In genomic region chr16:19432429-19432828, GRCh38 we compare ENCODE assay signal across 1 cellular context.
TF ChIP-seq lines count a peak whose summit lies in the region.

No MANE protein-coding gene starts in this region.

TF ChIP-seq in liver, 16 proteins besides CTCF, POLR2A, EP300 and RAD21 (continued from another document):
- peak; percentile 80 for TF ChIP-seq REST (IDR thresholded peaks at IDR 0.05)
- TF ChIP-seq GABPA (IDR thresholded peaks at IDR 0.05 in 1 of 2, conservative IDR thresholded peaks at IDR 0.05 in 1 of 2), result peak; percentile 62 to 74
- no peak for TF ChIP-seq HNF4G (IDR thresholded peaks at IDR 0.05)
- TF ChIP-seq MAX (IDR thresholded peaks at IDR 0.05), result peak; percentile 91
